16 cellular contexts compared by ENCODE assay signal in genomic region chr9:109452761-109453160, GRCh38. TPM values are rescaled to one million over a fixed set of nuclear protein-coding genes. Genes with fewer than 3 reads are reported as not detected.
DNase-seq lines count a peak whose midpoint lies in the region; ATAC-seq, FAIRE-seq and TF ChIP-seq lines count a peak whose summit lies in the region.
"Had no signal": no experiment of that assay in that cellular context is flagged by ENCODE, and none has a peak within 500 bp of the region (broad histone marks: within the 10 kb centered on the region; RNA-seq: fewer than 3 reads in every experiment).

No MANE protein-coding gene starts in this region.

- no peak for TF ChIP-seq CTCF in bronchial epithelial cell (IDR thresholded peaks at IDR 0.05; ENCODE audit: insufficient read depth, low read length, severe bottlenecking)
- no peak for TF ChIP-seq CTCF in kidney epithelial cell (IDR thresholded peaks at IDR 0.05; ENCODE audit: insufficient read depth, low read length, poor library complexity, severe bottlenecking)
- no peak for TF ChIP-seq CTCF in GM23338 (conservative IDR thresholded peaks at IDR 0.05; ENCODE audit: low read depth in 2 of 2)

- peaks cover 23% of the 10 kb centered on the region for H3K4me1 ChIP-seq in GM23338 (ENCODE audit: insufficient read depth)
- H3K4me1 ChIP-seq: prostate gland, transverse colon had no signal

- no peaks in the 10 kb centered on the region for H3K27me3 ChIP-seq in bronchial epithelial cell (ENCODE audit: control insufficient read depth, insufficient read depth, low read length)
- H3K27me3 ChIP-seq in kidney epithelial cell (ENCODE audit: control insufficient read depth, insufficient read depth, low read length) = no peaks in the 10 kb centered on the region
- H3K27me3 ChIP-seq in GM23338 (ENCODE audit: insufficient read depth) = no peaks in the 10 kb centered on the region
- H3K27me3 ChIP-seq: SJCRH30, transverse colon had no signal

- DNase-seq in AG08395 (ENCODE audit: low spot score) (peak; percentile 22), M059J (ENCODE audit: low read depth) (peak; percentile 94), bronchial epithelial cell (ENCODE audit: low read depth) (peak; percentile 85), kidney epithelial cell (ENCODE audit: low read depth) (peak; percentile 63), COLO829 (ENCODE audit: low spot score) (no peak), activated gamma-delta T cell (lab: John Stamatoyannopoulos, UW) (no peak), GM23338 (ENCODE audit: low spot score) (no peak)
- no peak for DNase-seq in stimulated activated naive CD4-positive, alpha-beta T cell treated with Interleukin-2 at 50 U/mL for 16 hours (lab: John Stamatoyannopoulos, UW)
- DNase-seq: activated naive CD4-positive, alpha-beta T cell treated with anti-CD3 and anti-CD28 coated beads, Interleukin-2, amount 50 U/mL, for 16 hours; DMS79; NCI-H2029; NCI-H82; SJCRH30; transverse colon had no signal

- H3F3A ChIP-seq in GM23338 (replicated peaks; ENCODE audit: low read depth) = no peaks in the 10 kb centered on the region

- no peak overlapping the region for H3K4me2 ChIP-seq in GM23338

- FAIRE-seq in bronchial epithelial cell (lab: Jason Lieb, UNC) = no peak
- FAIRE-seq: GM12892 had no signal

- peaks cover 5% of the 10 kb centered on the region for H3K36me3 ChIP-seq in bronchial epithelial cell (ENCODE audit: control insufficient read depth, insufficient read depth, low read length)
- peaks cover 4% of the 10 kb centered on the region for H3K36me3 ChIP-seq in kidney epithelial cell (ENCODE audit: control insufficient read depth, insufficient read depth, low read length)
- H3K36me3 ChIP-seq in GM23338 (ENCODE audit: insufficient read depth) = no peaks in the 10 kb centered on the region
- H3K36me3 ChIP-seq: prostate gland, SJCRH30, transverse colon had no signal

- no peaks in the 10 kb centered on the region for H3K27me3 Mint-ChIP-seq in GM23338 (ENCODE audit: insufficient read depth, low read depth, poor library complexity)

- H3K4me3 Mint-ChIP-seq in GM23338 = no peak overlapping the region

- no peaks in the 10 kb centered on the region for H3K9me2 ChIP-seq in GM23338 (ENCODE audit: insufficient read depth)

- H2AFZ ChIP-seq in GM23338 = no peak overlapping the region

- ATAC-seq in GM23338 = no peak

- H4K20me1 ChIP-seq in GM23338 (replicated peaks; ENCODE audit: insufficient read depth) = no peaks in the 10 kb centered on the region

- H3K79me2 ChIP-seq in GM23338 (replicated peaks; ENCODE audit: insufficient read depth) = no peaks in the 10 kb centered on the region

- no peaks in the 10 kb centered on the region for H3K9me3 Mint-ChIP-seq in GM23338

- no peak overlapping the region for H3K27ac Mint-ChIP-seq in GM23338

- H3K27ac ChIP-seq in GM23338 (ENCODE audit: low read depth) = no peak overlapping the region
- H3K27ac ChIP-seq: prostate gland, SJCRH30, transverse colon had no signal

- H3K4me3 ChIP-seq in bronchial epithelial cell (ENCODE audit: low read depth, low read length) (no peak overlapping the region), kidney epithelial cell (ENCODE audit: low read depth, low read length) (no peak overlapping the region), GM23338 (no peak overlapping the region)
- H3K4me3 ChIP-seq: prostate gland, SJCRH30, transverse colon had no signal

- no peaks in the 10 kb centered on the region for H3K36me3 Mint-ChIP-seq in GM23338 (ENCODE audit: low read depth)

- peaks cover 29% of the 10 kb centered on the region for H3K4me1 Mint-ChIP-seq in GM23338

TF ChIP-seq in GM23338, 12 proteins besides CTCF, POLR2A, EP300 and RAD21 (continues in another document):
- TF ChIP-seq EZH2 (IDR thresholded peaks at IDR 0.05; ENCODE audit: low read depth, unreplicated experiment) (no peak), REST (IDR thresholded peaks at IDR 0.05; ENCODE audit: unreplicated experiment) (no peak), POLR2AphosphoS5 (IDR thresholded peaks at IDR 0.05; ENCODE audit: low read depth) (no peak), CREB1 (CRISPR knock-in tag; IDR thresholded peaks at IDR 0.05; ENCODE audit: low read depth) (no peak), EZH2phosphoT487 (IDR thresholded peaks at IDR 0.05; ENCODE audit: unreplicated experiment) (no peak), STAT1 (IDR thresholded peaks at IDR 0.05; ENCODE audit: unreplicated experiment) (no peak), NANOG (IDR thresholded peaks at IDR 0.05; ENCODE audit: borderline replicate concordance) (no peak), ZNF331 (CRISPR knock-in tag; IDR thresholded peaks at IDR 0.05; ENCODE audit: low read depth) (no peak), JUNB (IDR thresholded peaks at IDR 0.05; ENCODE audit: unreplicated experiment) (no peak)

RNA-seq across cellular contexts. Expression of gene PTPN3, which starts 45.3 kb away (rescaled TPM):
- 7.3 and 9.9 TPM in 2 replicates for total RNA-seq in M059J (2014; rRNA removed; shearing (Covaris generic))
- total RNA-seq in bronchial epithelial cell = 14.2 and 26.2 TPM in 2 replicates
- 29.6 and 33.6 TPM in 2 replicates for total RNA-seq in kidney epithelial cell
- total RNA-seq in GM23338 (2014; rRNA removed; shearing (Covaris generic)) = 2.6 and 2.8 TPM in 2 replicates
- 1.0 and 1.4 TPM in 2 replicates for polyA plus RNA-seq in GM23338 (2016; fragmentation: Nextera tagmentation; extraction: Ambion mirVana)

Comparison
In these comparisons a context has a peak if more than half of its experiments do, and no peak if none do; other contexts are left out.
1. DNase-seq: peak in AG08395 (single experiment), M059J (single experiment), bronchial epithelial cell (single experiment) and kidney epithelial cell (single experiment); none in COLO829 (single experiment), activated gamma-delta T cell (single experiment), stimulated activated naive CD4-positive, alpha-beta T cell treated with Interleukin-2 at 50 U/mL for 16 hours (single experiment) and GM23338 (single experiment).